In the genomic region with DNA sequence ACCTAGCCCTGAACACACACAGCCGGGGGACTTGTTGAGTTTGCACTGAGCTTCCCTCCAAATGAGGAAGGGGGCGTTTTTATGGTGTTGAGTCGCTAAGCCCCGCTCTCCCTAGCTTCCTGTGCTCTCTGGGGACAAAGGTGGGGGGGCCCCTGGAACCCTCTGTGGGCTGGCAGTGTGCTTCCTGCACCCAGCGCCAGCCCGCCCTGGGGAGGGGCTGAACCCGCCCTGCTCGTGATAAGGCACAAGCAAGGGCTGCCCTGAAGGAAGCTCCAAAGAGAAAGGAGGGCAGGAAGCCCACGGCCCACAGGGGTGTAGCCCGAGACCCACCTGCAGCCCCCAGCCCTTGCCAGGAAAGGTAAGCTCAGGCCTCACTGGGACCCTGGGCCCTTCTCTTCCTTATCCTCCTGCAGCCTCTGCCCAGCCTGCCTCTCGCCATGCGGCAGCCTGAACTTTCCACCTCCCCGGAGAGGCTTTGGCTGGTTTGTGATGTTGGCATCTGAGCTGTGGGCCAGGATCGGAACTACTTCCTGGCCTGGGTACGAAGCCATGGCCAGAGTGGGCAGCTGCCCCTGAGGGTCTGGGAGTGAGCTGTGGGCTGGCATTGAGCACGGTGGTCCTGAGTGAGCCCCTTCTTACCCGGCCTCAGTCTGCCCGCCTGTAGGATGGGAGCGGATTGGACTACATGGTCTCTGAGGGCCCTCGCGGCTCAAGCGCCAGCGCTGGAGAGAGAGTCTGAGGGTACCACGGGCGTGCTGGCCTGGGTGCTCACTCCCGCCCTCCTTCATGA, we compare ENCODE assay signal across 8 cellular contexts. TPM values are rescaled to one million over a fixed set of nuclear protein-coding genes. Genes with fewer than 3 reads are reported as not detected.
A peak's percentile ranks its signal among the peaks of the same experiment; 100 is the strongest.
DNase-seq lines count a peak whose midpoint lies in the region; ATAC-seq and TF ChIP-seq lines count a peak whose summit lies in the region.

Gene FERMT3, plus strand, starts transcription at position 265 of the 790 bp plus-strand sequence. CDS start 644 bp downstream, outside the sequence.

- peak within 1 kb of the TSS; percentile 49 to 88 for H3K27ac ChIP-seq in coronary artery
- H3K27ac ChIP-seq in thymus (ENCODE audit: low read depth): peak within 1 kb of the TSS; percentile 86

- no peaks in the 10 kb centered on the region for H3K9me3 Mint-ChIP-seq in activated B cell treated with CpG ODN at 0.5 μM for 24 hours
- no peaks in the 10 kb centered on the region for H3K9me3 Mint-ChIP-seq in natural killer cell

- H3K36me3 Mint-ChIP-seq in activated B cell treated with CpG ODN at 0.5 μM for 24 hours (ENCODE audit: low read depth): peaks cover 60% of the 10 kb centered on the region
- peaks cover 6% of the 10 kb centered on the region for H3K36me3 Mint-ChIP-seq in natural killer cell

- H3K36me3 ChIP-seq in thymus (ENCODE audit: control insufficient read depth, insufficient read depth): peaks cover 53% of the 10 kb centered on the region

- ATAC-seq in HG02885 (IDR thresholded peaks at IDR 0.05; ENCODE audit: poor library complexity, unreplicated experiment) (peak; percentile 48), activated B cell treated with CpG ODN at 0.5 μM for 24 hours (ENCODE audit: low read depth) (peak; percentile 56), natural killer cell (peak; percentile 38 to 57 (median 44)), GM18519 (IDR thresholded peaks at IDR 0.05; ENCODE audit: low FRiP score, unreplicated experiment) (no peak)

- H3K4me3 Mint-ChIP-seq in activated B cell treated with CpG ODN at 0.5 μM for 24 hours (peak within 1 kb of the TSS; percentile 90), natural killer cell (peak within 1 kb of the TSS; percentile 92)

- H3K4me1 Mint-ChIP-seq in activated B cell treated with CpG ODN at 0.5 μM for 24 hours (peaks cover 48% of the 10 kb centered on the region), natural killer cell (peaks cover 28 to 55% of the 10 kb centered on the region in 2 donors)

- intact Hi-C loops in activated B cell treated with CpG ODN at 0.5 μM for 24 hours (cut with micrococcal nuclease): loop anchor here (1.0 to 2.0 kb wide), 4 partner anchors 20 to 35 kb away; partner anchors contain the start of genes DNAJC4, FKBP2, NUDT22 and STIP1
- intact Hi-C loops in natural killer cell (cut with micrococcal nuclease): loop anchor here (1.0 to 5.0 kb wide), 5 partner anchors 20 to 136 kb away; partner anchors contain the start of genes BAD, CCDC88B, DNAJC4 and STIP1

- POLR2A ChIA-PET in activated B cell treated with CpG ODN at 0.5 μM for 24 hours (lab: Charles Lee): interaction anchor here (0.6 to 9.3 kb wide), 25 partner anchors 10 to 1433 kb away, joined by 3 to 191 read pairs (median 6); partner anchors contain the start of genes BAD, CATSPERZ, CCDC88B and DNAJC4

- H3K4me3 ChIP-seq in coronary artery: peak within 1 kb of the TSS; percentile 66
- peak within 1 kb of the TSS; percentile 70 for H3K4me3 ChIP-seq in thymus (ENCODE audit: low read length)

- H3K27me3 Mint-ChIP-seq in activated B cell treated with CpG ODN at 0.5 μM for 24 hours: no peaks in the 10 kb centered on the region
- no peaks in the 10 kb centered on the region for H3K27me3 Mint-ChIP-seq in natural killer cell (ENCODE audit: low read depth in 2 of 2)

- CTCF ChIA-PET in activated B cell treated with CpG ODN at 0.5 μM for 24 hours (lab: Charles Lee): interaction anchor here (0.9 to 6.1 kb wide), 12 partner anchors 9 to 242 kb away, joined by 3 to 147 read pairs (median 9); partner anchors contain the start of genes CATSPERZ, ESRRA, NUDT22 and PPP1R14B

- TF ChIP-seq CTCF in activated B cell treated with CpG ODN at 0.5 μM for 24 hours (IDR thresholded peaks at IDR 0.05) (no peak), coronary artery (IDR thresholded peaks at IDR 0.05) (no peak), natural killer cell (IDR thresholded peaks at IDR 0.05) (no peak)

- DNase-seq in CD1c-positive myeloid dendritic cell (ENCODE audit: extremely low spot score) (peak; percentile 85), activated B cell treated with CpG ODN at 0.5 μM for 24 hours (peak; percentile 49), coronary artery (ENCODE audit: low spot score) (no peak), natural killer cell (peak; percentile 45), NCI-H510A treated with DMSO at 0.1 percent for 48 hours (lab: John Stamatoyannopoulos, UW) (no peak)

- no peaks in the 10 kb centered on the region for H3K27me3 ChIP-seq in thymus (ENCODE audit: control insufficient read depth, insufficient read depth)

- H3K9me3 ChIP-seq in thymus (ENCODE audit: control insufficient read depth): no peaks in the 10 kb centered on the region

- H3K27ac Mint-ChIP-seq in activated B cell treated with CpG ODN at 0.5 μM for 24 hours (peak within 1 kb of the TSS; percentile 92), natural killer cell (peak within 1 kb of the TSS; percentile 88 to 96)

- WGBS in thymus: 9% methylated on average over 26 of the region's 26 CpGs

- H3K4me1 ChIP-seq in thymus (ENCODE audit: control insufficient read depth, insufficient read depth, low read length): peaks cover 12% of the 10 kb centered on the region

RNA-seq across cellular contexts. Expression of gene FERMT3, which starts in this region (rescaled TPM):
- total RNA-seq in activated B cell treated with CpG ODN at 0.5 μM for 24 hours: 154 and 169 TPM in 2 replicates
- total RNA-seq in natural killer cell: 100 to 1,000 TPM; 194 to 202 (median 196) TPM
- 91.0 TPM for polyA plus RNA-seq in thymus

Comparison
In these comparisons a context has a peak if more than half of its experiments do, and no peak if none do; other contexts are left out.
1. DNase-seq: peak in CD1c-positive myeloid dendritic cell (single experiment), activated B cell treated with CpG ODN at 0.5 μM for 24 hours (single experiment) and natural killer cell (single experiment); none in coronary artery (single experiment) and NCI-H510A treated with DMSO at 0.1 percent for 48 hours (single experiment).